Comparison of ENCODE assay signal across 25 cellular contexts in the genomic region with DNA sequence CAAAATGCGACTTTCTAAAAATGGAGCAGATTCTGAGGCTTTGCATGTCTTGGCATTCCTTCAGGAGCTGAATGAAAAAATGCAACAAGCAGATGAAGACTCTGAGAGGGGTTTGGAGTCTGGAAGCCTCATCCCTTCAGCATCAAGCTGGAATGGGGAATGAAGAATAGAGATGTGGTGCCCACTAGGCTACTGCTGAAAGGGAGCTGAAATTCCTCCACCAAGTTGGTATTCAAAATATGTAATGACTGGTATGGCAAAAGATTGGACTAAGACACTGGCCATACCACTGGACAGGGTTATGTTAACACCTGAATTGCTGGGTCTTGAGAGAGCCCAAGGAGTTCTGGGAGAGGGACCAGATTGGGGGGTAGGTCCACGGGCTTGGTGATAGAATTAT. TPM values are rescaled to one million over a fixed set of nuclear protein-coding genes. Genes with fewer than 3 reads are reported as not detected.
DNase-seq lines count a peak whose midpoint lies in the region; ATAC-seq and TF ChIP-seq lines count a peak whose summit lies in the region.
"Had no signal": no experiment of that assay in that cellular context is flagged by ENCODE, and none has a peak within 500 bp of the region (broad histone marks: within the 10 kb centered on the region; RNA-seq: fewer than 3 reads in every experiment).

No MANE protein-coding gene starts in this region.

- CTCF ChIA-PET in SK-N-SH (lab: Yijun Ruan, JAX): interaction anchor here (1.0 kb wide), 1 partner anchor 23 kb away, joined by 4 read pairs; no protein-coding TSS in a partner anchor

- no peak overlapping the region for H3K4me2 ChIP-seq in SK-N-SH
- H3K4me2 ChIP-seq in hepatocyte: no peak overlapping the region

- H4K20me1 ChIP-seq in SK-N-SH (ENCODE audit: insufficient read depth) (no peaks in the 10 kb centered on the region), hepatocyte (ENCODE audit: insufficient read depth, poor library complexity, severe bottlenecking) (no peaks in the 10 kb centered on the region)

- H2AFZ ChIP-seq in SK-N-SH (ENCODE audit: low read depth): no peak overlapping the region
- H2AFZ ChIP-seq in hepatocyte: no peak overlapping the region

- H3K9me2 ChIP-seq in SK-N-SH (no peaks in the 10 kb centered on the region), hepatocyte (replicated peaks; ENCODE audit: insufficient read depth) (no peaks in the 10 kb centered on the region)

- WGBS in SK-N-SH (ENCODE audit: low lambda C conversion rate): 88% methylated on average over 2 of the region's 2 CpGs
- 97% methylated on average over 2 of the region's 2 CpGs for WGBS in hepatocyte (ENCODE audit: low lambda C conversion rate, missing lambda C conversion rate)

- H3K27me3 ChIP-seq in SK-N-SH (ENCODE audit: insufficient read depth): no peaks in the 10 kb centered on the region
- H3K27me3 ChIP-seq in hepatocyte: no peaks in the 10 kb centered on the region

- no peak overlapping the region for H3K9ac ChIP-seq in SK-N-SH

- no peak for DNase-seq in SK-N-SH
- peak; percentile 17 for DNase-seq in fibroblast of peridontal ligament (ENCODE audit: extremely low read depth)
- DNase-seq in NCI-H2196 (lab: John Stamatoyannopoulos, UW; ENCODE audit: unreplicated experiment): no peak
- no peak for DNase-seq in dedifferentiated amniotic fluid mesenchymal stem cell (ENCODE audit: extremely low spot score)
- no peak for DNase-seq in NCI-H2081 treated with DMSO at 0.1 percent for 48 hours (lab: John Stamatoyannopoulos, UW)
- DNase-seq in hepatocyte (ENCODE audit: low spot score): no peak
- DNase-seq: ACHN; Caco-2; CD8-positive, alpha-beta T cell; DMS 273 treated with DMSO at 0.1 percent for 48 hours; DMS79; GF-D8; KBM-7; MV-4-11; NCI-H1105; NCI-H1436 treated with DMSO at 0.1 percent for 48 hours; NCI-H1930; NCI-H345; NCI-H524; NCI-H748 treated with DMSO at 0.1 percent for 48 hours had no signal

- TF ChIP-seq EP300 in SK-N-SH (IDR thresholded peaks at IDR 0.05; ENCODE audit: borderline replicate concordance in 1 of 2, low read depth in 1 of 2, low read length in 1 of 2) (no peak), Ishikawa (IDR thresholded peaks at IDR 0.05; ENCODE audit: borderline replicate concordance) (no peak)

- peak; percentile 49; the same call in 1 of the 3 replicates for ATAC-seq in SK-N-SH treated with all-trans-retinoic acid at 6 μM for 48 hours
- ATAC-seq: CD8-positive, alpha-beta T cell; HepG2 had no signal

- H3K4me1 ChIP-seq in SK-N-SH (ENCODE audit: control insufficient read depth in 1 of 2, insufficient read depth in 2 of 2, low read depth in 1 of 2, low read length in 1 of 2) (0 out of 4 replicates have a peak, but pooled peaks cover 0 to 3% of the 10 kb centered on the region in 2 experiments), hepatocyte (ENCODE audit: insufficient read depth) (no peaks in the 10 kb centered on the region)

- POLR2A ChIA-PET in SK-N-SH (lab: Yijun Ruan, JAX): no interaction called here

- H3K9me3 ChIP-seq in SK-N-SH: no peaks in the 10 kb centered on the region
- H3K9me3 ChIP-seq in hepatocyte (ENCODE audit: low read depth): no peaks in the 10 kb centered on the region
- H3K9me3 ChIP-seq: Caco-2 had no signal

- no peak for TF ChIP-seq CTCF in SK-N-SH (IDR thresholded peaks at IDR 0.05)
- no peak for TF ChIP-seq CTCF in hepatocyte (IDR thresholded peaks at IDR 0.05; ENCODE audit: poor library complexity)

- H3K27ac ChIP-seq in SK-N-SH (ENCODE audit: low read depth in 2 of 2, low read length in 1 of 2) (no peak overlapping the region), hepatocyte (no peak overlapping the region)
- H3K27ac ChIP-seq: 22Rv1, C4-2B had no signal

- H3F3A ChIP-seq in SK-N-SH (replicated peaks; ENCODE audit: insufficient read depth): no peaks in the 10 kb centered on the region

- H3K36me3 ChIP-seq in SK-N-SH (replicated peaks in 1 of 2; ENCODE audit: control insufficient read depth in 1 of 2, insufficient read depth in 2 of 2, low read length in 1 of 2) (peaks cover 0 to 9% of the 10 kb centered on the region in 2 experiments), hepatocyte (replicated peaks; ENCODE audit: insufficient read depth, low read depth) (no peaks in the 10 kb centered on the region)

- TF ChIP-seq RAD21 in SK-N-SH (IDR thresholded peaks at IDR 0.05; ENCODE audit: low read length) (no peak), Ishikawa (IDR thresholded peaks at IDR 0.05; ENCODE audit: low read depth) (no peak)

- H3K79me2 ChIP-seq in SK-N-SH (ENCODE audit: insufficient read depth) (no peaks in the 10 kb centered on the region), hepatocyte (no peaks in the 10 kb centered on the region)

- H3K4me3 ChIP-seq in SK-N-SH (ENCODE audit: low read depth in 2 of 2, low read length in 1 of 2) (no peak overlapping the region), hepatocyte (no peak overlapping the region)

TF ChIP-seq in SK-N-SH treated with all-trans-retinoic acid at 6 μM for 48 hours, 23 proteins besides CTCF, POLR2A, EP300 and RAD21 (continues in another document):
- TF ChIP-seq ZNF565 (CRISPR knock-in tag; conservative IDR thresholded peaks at IDR 0.05; ENCODE audit: low read depth) (no peak), GLIS3 (CRISPR knock-in tag; IDR thresholded peaks at IDR 0.05) (no peak), OSR1 (CRISPR knock-in tag; IDR thresholded peaks at IDR 0.05) (no peak), ZFP3 (CRISPR knock-in tag; IDR thresholded peaks at IDR 0.05) (no peak), TOX (CRISPR knock-in tag; IDR thresholded peaks at IDR 0.05; ENCODE audit: borderline replicate concordance) (no peak), SNAI2 (CRISPR knock-in tag; IDR thresholded peaks at IDR 0.05) (no peak), ESRRG (CRISPR knock-in tag; IDR thresholded peaks at IDR 0.05) (no peak), ISL1 (CRISPR knock-in tag; IDR thresholded peaks at IDR 0.05) (no peak)

TF ChIP-seq in SK-N-SH, 30 proteins besides CTCF, POLR2A, EP300 and RAD21:
- TF ChIP-seq YY1 (IDR thresholded peaks at IDR 0.05; ENCODE audit: low read depth) (no peak), MEF2A (IDR thresholded peaks at IDR 0.05; ENCODE audit: borderline replicate concordance, low read depth) (no peak), CHD2 (IDR thresholded peaks at IDR 0.05; ENCODE audit: low read length, partially characterized antibody) (no peak), RCOR1 (IDR thresholded peaks at IDR 0.05; ENCODE audit: low read length) (no peak), EZH2phosphoT487 (IDR thresholded peaks at IDR 0.05; ENCODE audit: borderline replicate concordance, low read depth) (no peak), FOSL2 (IDR thresholded peaks at IDR 0.05; ENCODE audit: borderline replicate concordance, low read depth) (no peak), ELF1 (IDR thresholded peaks at IDR 0.05) (no peak), JUND (IDR thresholded peaks at IDR 0.05) (no peak)

TF ChIP-seq in Ishikawa, 13 proteins besides CTCF, POLR2A, EP300 and RAD21:
- 0 out of 2 replicates have a peak, but pooled peaks have one; percentile 35 for TF ChIP-seq TEAD4 (IDR thresholded peaks at IDR 0.05)
- no peak for TF ChIP-seq TAF1 (IDR thresholded peaks at IDR 0.05; ENCODE audit: low read depth)

RNA-seq across cellular contexts. Expression of gene IFIT2, which starts 5.4 kb away (rescaled TPM):
- polyA plus RNA-seq in SK-N-SH (2012; rRNA removed) (0.99 and 1.2 TPM in 2 replicates), hepatocyte (2.4 and 2.9 TPM in 2 replicates)
- 1.7 and 1.8 TPM in 2 replicates for polyA plus RNA-seq in SK-N-SH (2012; cell fraction: cytosol; rRNA removed)
- 0.48 and 1.1 TPM in 2 replicates for polyA plus RNA-seq in SK-N-SH (2012; cell fraction: nucleus; rRNA removed)
- 3.9 and 4.6 TPM in 2 replicates for total RNA-seq in hepatocyte

RNA-seq across cellular contexts. Expression of gene IFIT3, which starts 20.6 kb away (rescaled TPM):
- polyA plus RNA-seq in SK-N-SH (2012; rRNA removed) (3.2 and 4.0 TPM in 2 replicates), hepatocyte (6.9 and 8.6 TPM in 2 replicates)
- polyA plus RNA-seq in SK-N-SH (2012; cell fraction: cytosol; rRNA removed): 5.0 and 5.2 TPM in 2 replicates
- polyA plus RNA-seq in SK-N-SH (2012; cell fraction: nucleus; rRNA removed): 0.95 and 1.5 TPM in 2 replicates
- 10.5 and 10.8 TPM in 2 replicates for total RNA-seq in hepatocyte

RNA-seq across cellular contexts. Expression of gene LIPA, which starts 55.6 kb away (rescaled TPM):
- polyA plus RNA-seq in SK-N-SH (2012; rRNA removed): 43.2 and 63.2 TPM in 2 replicates
- 60.7 and 61.2 TPM in 2 replicates for polyA plus RNA-seq in SK-N-SH (2012; cell fraction: cytosol; rRNA removed)
- 15.3 and 45.5 TPM in 2 replicates for polyA plus RNA-seq in SK-N-SH (2012; cell fraction: nucleus; rRNA removed)
- 148 and 152 TPM in 2 replicates for total RNA-seq in hepatocyte
- 128 and 144 TPM in 2 replicates for polyA plus RNA-seq in hepatocyte
